8 cellular contexts compared by ENCODE assay signal in genomic region chr1:230426246-230427101, GRCh38. TPM values are rescaled to one million over a fixed set of nuclear protein-coding genes. Genes with fewer than 3 reads are reported as not detected.
DNase-seq lines count a peak whose midpoint lies in the region; ATAC-seq lines count a peak whose summit lies in the region.

Gene PGBD5, minus strand, starts transcription at chr1:230426332. Its CDS starts 404 bp downstream, at chr1:230425928.

- H3K4me1 ChIP-seq in ectodermal cell (ENCODE audit: control insufficient read depth, insufficient read depth, low read length) = peaks cover 40% of the 10 kb centered on the region

- H3K27ac ChIP-seq in ectodermal cell (ENCODE audit: insufficient read depth, low read depth, low read length, poor library complexity, severe bottlenecking) = no peak within 1 kb of the TSS

- WGBS in ectodermal cell, 2 experiments = 2% methylated on average over 93 of the region's 93 CpGs

- no peaks in the 10 kb centered on the region for H3K9me3 ChIP-seq in ectodermal cell (ENCODE audit: control insufficient read depth, low read length)

- peak; percentile 93 for DNase-seq in AG20443 (ENCODE audit: low spot score)
- peak; percentile 61 for DNase-seq in NCI-H446 treated with DMSO at 0.1 percent for 48 hours (lab: John Stamatoyannopoulos, UW)
- DNase-seq in activated CD4-positive, alpha-beta T cell treated with anti-CD3 and anti-CD28 coated beads, Interleukin-2, amount 50 U/mL, for 24 hours (ENCODE audit: low read depth in 1 of 2, low spot score in 1 of 2) = peak; percentile 30 to 35
- DNase-seq in lung microvascular endothelial cell (ENCODE audit: low read depth in 2 of 2) = peak; percentile 61 to 74
- peak; percentile 21 for DNase-seq in stimulated activated CD8-positive, alpha-beta memory T cell treated with anti-CD3 and anti-CD28 coated beads, Interleukin-12 subunit alpha, Interleukin-12 subunit beta, amount 100 ng/mL, for 4 hours (ENCODE audit: low read depth)

- ATAC-seq in GM19043 (IDR thresholded peaks at IDR 0.05; ENCODE audit: low read depth, unreplicated experiment) = peak; percentile 70
- ATAC-seq in HG03280 (IDR thresholded peaks at IDR 0.05; ENCODE audit: unreplicated experiment) = peak; percentile 79

- no peaks in the 10 kb centered on the region for H3K36me3 ChIP-seq in ectodermal cell (ENCODE audit: control insufficient read depth, insufficient read depth, low read length)

- peaks cover 38% of the 10 kb centered on the region for H3K27me3 ChIP-seq in ectodermal cell (ENCODE audit: control insufficient read depth, insufficient read depth, low read length, poor library complexity, severe bottlenecking)

- H3K4me3 ChIP-seq in ectodermal cell (ENCODE audit: insufficient read depth, low read depth, low read length) = peak within 1 kb of the TSS; percentile 42

RNA-seq across cellular contexts. Expression of gene PGBD5, which starts in this region (rescaled TPM):
- 6.0 TPM for polyA plus RNA-seq in ectodermal cell (2013, experiment 1 of 4)
- polyA plus RNA-seq in ectodermal cell (2013, experiment 2 of 4) = 4.2 TPM
- polyA plus RNA-seq in ectodermal cell (2013, experiment 3 of 4) = 4.8 TPM
- 4.4 TPM for polyA plus RNA-seq in ectodermal cell (2013, experiment 4 of 4)
- 0.22 and 0.60 TPM in 2 replicates for total RNA-seq in lung microvascular endothelial cell

Comparison
In these comparisons a context has a peak if more than half of its experiments do, and no peak if none do; other contexts are left out.
1. Peak in DNase-seq in lung microvascular endothelial cell; RNA of the gene not detected or under 1 TPM.
2. DNase-seq: peak in every context shown above with its lines; median percentile 93 in AG20443; 68 in lung microvascular endothelial cell; 61 in NCI-H446 treated with DMSO at 0.1 percent for 48 hours; 32 in activated CD4-positive, alpha-beta T cell treated with anti-CD3 and anti-CD28 coated beads, Interleukin-2, amount 50 U/mL, for 24 hours; 21 in stimulated activated CD8-positive, alpha-beta memory T cell treated with anti-CD3 and anti-CD28 coated beads, Interleukin-12 subunit alpha, Interleukin-12 subunit beta, amount 100 ng/mL, for 4 hours.